In genomic region chr16:68744744-68745280, GRCh38 we compare ENCODE assay signal across 13 cellular contexts. TPM values are rescaled to one million over a fixed set of nuclear protein-coding genes. Genes with fewer than 3 reads are reported as not detected.
DNase-seq lines count a peak whose midpoint lies in the region; ATAC-seq and TF ChIP-seq lines count a peak whose summit lies in the region.
"Had no signal": no experiment of that assay in that cellular context is flagged by ENCODE, and none has a peak within 500 bp of the region (broad histone marks: within the 10 kb centered on the region; RNA-seq: fewer than 3 reads in every experiment).

No MANE protein-coding gene starts in this region.

- no peaks in the 10 kb centered on the region for H3K9me3 ChIP-seq in lower lobe of right lung
- no peaks in the 10 kb centered on the region for H3K9me3 ChIP-seq in CD4-positive, alpha-beta T cell (ENCODE audit: control insufficient read depth, low read length)
- H3K9me3 ChIP-seq: BLaER1 treated with 17β-estradiol and CSF1 and Interleukin-3, amounts not matched to agents 10 nM and 100 nM had no signal

- in situ Hi-C loops in ACHN (cut with HindIII; ENCODE audit: low pct_ligation_motif_present, low pct_unique_long_range_greater_than_20kb, low sequenced_read_pairs): no loop called here

- H3K4me3 ChIP-seq in lower lobe of right lung: no peak overlapping the region
- H3K4me3 ChIP-seq: BLaER1 treated with 17β-estradiol and CSF1 and Interleukin-3, amounts not matched to agents 10 nM and 100 nM had no signal

- peak overlapping the region; percentile 64 for H3K27ac ChIP-seq in lower lobe of right lung
- H3K27ac ChIP-seq in CD4-positive, alpha-beta T cell (ENCODE audit: low read depth, low read length): no peak overlapping the region
- H3K27ac ChIP-seq: BLaER1 treated with 17β-estradiol and CSF1 and Interleukin-3, amounts not matched to agents 10 nM and 100 nM had no signal

- H3K9me3 Mint-ChIP-seq in MCF 10A (ENCODE audit: unreplicated experiment) (no peaks in the 10 kb centered on the region), CD14-positive monocyte (peaks cover 0 to 2% (median 0%) of the 10 kb centered on the region in 7 donors)
- no peaks in the 10 kb centered on the region for H3K9me3 Mint-ChIP-seq in CD4-positive, alpha-beta T cell
- H3K9me3 Mint-ChIP-seq in T-helper 2 cell treated with Interferon-gamma antibody and Interleukin-4, amounts not matched to agents 5 μg/mL and 100 μg/mL, for 36 hours: no peaks in the 10 kb centered on the region
- H3K9me3 Mint-ChIP-seq: naive thymus-derived CD4-positive, alpha-beta T cell had no signal

- H3K4me1 Mint-ChIP-seq in MCF 10A (ENCODE audit: insufficient read depth, unreplicated experiment): peaks cover 25% of the 10 kb centered on the region
- no peaks in the 10 kb centered on the region for H3K4me1 Mint-ChIP-seq in CD4-positive, alpha-beta T cell (ENCODE audit: low read depth)
- H3K4me1 Mint-ChIP-seq in T-helper 2 cell treated with Interferon-gamma antibody and Interleukin-4, amounts not matched to agents 5 μg/mL and 100 μg/mL, for 36 hours (ENCODE audit: low read depth): peaks cover 4% of the 10 kb centered on the region
- H3K4me1 Mint-ChIP-seq in CD14-positive monocyte: peaks cover 32% of the 10 kb centered on the region

- TF ChIP-seq CTCF in MCF 10A (IDR thresholded peaks at IDR 0.05; ENCODE audit: unreplicated experiment): no peak
- no peak for TF ChIP-seq CTCF in lower lobe of right lung (IDR thresholded peaks at IDR 0.05)
- TF ChIP-seq CTCF in CD4-positive, alpha-beta T cell (IDR thresholded peaks at IDR 0.05): no peak
- TF ChIP-seq CTCF in CD14-positive monocyte (IDR thresholded peaks at IDR 0.05): no peak

- DNase-seq in COR-L47 (lab: John Stamatoyannopoulos, UW): peak; percentile 92
- peak; percentile 3 to 95 (median 82) for DNase-seq in NCI-H1417 (lab: John Stamatoyannopoulos, UW)
- DNase-seq in MCF 10A (ENCODE audit: unreplicated experiment): peak; percentile 64
- DNase-seq in lower lobe of right lung: peak; percentile 71
- no peak for DNase-seq in CD4-positive, alpha-beta T cell
- DNase-seq in T-helper 2 cell treated with Interferon-gamma antibody and Interleukin-4, amounts not matched to agents 5 μg/mL and 100 μg/mL, for 36 hours (ENCODE audit: low spot score): no peak
- DNase-seq in ACHN: no peak
- no peak for DNase-seq in CD14-positive monocyte (ENCODE audit: low spot score)
- DNase-seq: activated gamma-delta T cell treated with Interleukin-2 at 50 U/mL for 16 hours; naive thymus-derived CD4-positive, alpha-beta T cell; T1000 had no signal

- no TSS peak for BruUV-seq in MCF 10A (replicated peaks; lab: Mats Ljungman, UMichigan)

- H3K4me1 ChIP-seq in lower lobe of right lung: peaks cover 36% of the 10 kb centered on the region

- intact Hi-C loops in MCF 10A (cut with micrococcal nuclease) (loop anchor here (5.0 kb wide), 1 partner anchor 57 kb away; no protein-coding TSS in a partner anchor), lower lobe of right lung (cut with DNase I) (no loop called here), CD14-positive monocyte (cut with micrococcal nuclease) (no loop called here)
- intact Hi-C loops in CD4-positive, alpha-beta T cell (cut with DNase I, micrococcal nuclease): no loop called here

- CTCF ChIA-PET in MCF 10A (lab: Yijun Ruan, JAX): interaction anchor here (2.1 kb wide), 1 partner anchor 154 kb away, joined by 9 read pairs; no protein-coding TSS in a partner anchor
- CTCF ChIA-PET in CD4-positive, alpha-beta T cell (lab: Charles Lee): no interaction called here

- no peaks in the 10 kb centered on the region for H3K36me3 Mint-ChIP-seq in MCF 10A (ENCODE audit: insufficient read depth, unreplicated experiment)
- H3K36me3 Mint-ChIP-seq in CD4-positive, alpha-beta T cell (ENCODE audit: low read depth): no peaks in the 10 kb centered on the region
- no peaks in the 10 kb centered on the region for H3K36me3 Mint-ChIP-seq in T-helper 2 cell treated with Interferon-gamma antibody and Interleukin-4, amounts not matched to agents 5 μg/mL and 100 μg/mL, for 36 hours (ENCODE audit: low read depth)
- peaks cover 0 to 3% of the 10 kb centered on the region in 2 donors for H3K36me3 Mint-ChIP-seq in CD14-positive monocyte

- POLR2A ChIA-PET in MCF 10A (lab: Yijun Ruan, JAX): interaction anchor here (0.7 to 5.6 kb wide), 3 partner anchors 11 to 81 kb away, joined by 3 to 40 read pairs (median 3); no protein-coding TSS in a partner anchor
- POLR2A ChIA-PET in CD4-positive, alpha-beta T cell (lab: Charles Lee): no interaction called here

- no peaks in the 10 kb centered on the region for H3K36me3 ChIP-seq in lower lobe of right lung
- H3K36me3 ChIP-seq: BLaER1 treated with 17β-estradiol and CSF1 and Interleukin-3, amounts not matched to agents 10 nM and 100 nM had no signal

- no peaks in the 10 kb centered on the region for H3K27me3 Mint-ChIP-seq in MCF 10A (ENCODE audit: insufficient read depth, unreplicated experiment)
- peaks cover 19% of the 10 kb centered on the region for H3K27me3 Mint-ChIP-seq in CD4-positive, alpha-beta T cell
- peaks cover 26% of the 10 kb centered on the region for H3K27me3 Mint-ChIP-seq in T-helper 2 cell treated with Interferon-gamma antibody and Interleukin-4, amounts not matched to agents 5 μg/mL and 100 μg/mL, for 36 hours (ENCODE audit: low read depth)
- peaks cover 16 to 21% (median 19%) of the 10 kb centered on the region in 3 donors for H3K27me3 Mint-ChIP-seq in CD14-positive monocyte (ENCODE audit: low read depth in 3 of 3)

- H3K4me3 Mint-ChIP-seq in MCF 10A (ENCODE audit: unreplicated experiment) (no peak overlapping the region), CD14-positive monocyte (no peak overlapping the region)
- no peak overlapping the region for H3K4me3 Mint-ChIP-seq in CD4-positive, alpha-beta T cell
- no peak overlapping the region for H3K4me3 Mint-ChIP-seq in T-helper 2 cell treated with Interferon-gamma antibody and Interleukin-4, amounts not matched to agents 5 μg/mL and 100 μg/mL, for 36 hours
- H3K4me3 Mint-ChIP-seq: naive thymus-derived CD4-positive, alpha-beta T cell had no signal

- no peaks in the 10 kb centered on the region for H3K27me3 ChIP-seq in lower lobe of right lung (ENCODE audit: low read depth)
- H3K27me3 ChIP-seq in CD4-positive, alpha-beta T cell (ENCODE audit: control insufficient read depth, insufficient read depth, low read length): peaks cover 7% of the 10 kb centered on the region

- ATAC-seq in lower lobe of right lung: peak; percentile 89 to 93
- ATAC-seq in CD4-positive, alpha-beta T cell (ENCODE audit: poor library complexity): no peak
- ATAC-seq: naive thymus-derived CD4-positive, alpha-beta T cell had no signal

- H3K27ac Mint-ChIP-seq in MCF 10A (ENCODE audit: low read depth, unreplicated experiment) (peak overlapping the region; percentile 44), CD14-positive monocyte (peak overlapping the region in 1 of 7 donors; percentile 26)
- H3K27ac Mint-ChIP-seq in CD4-positive, alpha-beta T cell: no peak overlapping the region
- H3K27ac Mint-ChIP-seq in T-helper 2 cell treated with Interferon-gamma antibody and Interleukin-4, amounts not matched to agents 5 μg/mL and 100 μg/mL, for 36 hours: no peak overlapping the region

RNA-seq across cellular contexts. Expression of gene CDH1, which starts 7.7 kb away (rescaled TPM):
- total RNA-seq in MCF 10A (2022) (37.6 and 37.7 TPM in 2 replicates), lower lobe of right lung (127 TPM)
- under 1 TPM; 0.31 to 0.49 TPM for total RNA-seq in CD4-positive, alpha-beta T cell
- polyA plus RNA-seq in CD14-positive monocyte: under 1 TPM in 1 of 2 donors, not detected in 1; 0.13 TPM
- total RNA-seq: fibroblast of lung had no signal
- polyA plus RNA-seq: naive thymus-derived CD4-positive, alpha-beta T cell had no signal

Comparison
In these comparisons a context has a peak if more than half of its experiments do, and no peak if none do; other contexts are left out.
1. DNase-seq: peak in COR-L47 (single experiment), NCI-H1417 (3 of 3), MCF 10A (single experiment) and lower lobe of right lung (single experiment); none in CD4-positive, alpha-beta T cell (0 of 10), T-helper 2 cell treated with Interferon-gamma antibody and Interleukin-4, amounts not matched to agents 5 μg/mL and 100 μg/mL, for 36 hours (single experiment), ACHN (single experiment) and CD14-positive monocyte (single experiment).
2. RNA of gene CDH1, which starts 7.7 kb away (total RNA-seq): 127 TPM in lower lobe of right lung (single experiment) and 37.6 to 37.7 TPM in MCF 10A; 0.31 to 0.49 TPM in CD4-positive, alpha-beta T cell; every median in the first group is over 10 times any median in the second.